In the genomic region with DNA sequence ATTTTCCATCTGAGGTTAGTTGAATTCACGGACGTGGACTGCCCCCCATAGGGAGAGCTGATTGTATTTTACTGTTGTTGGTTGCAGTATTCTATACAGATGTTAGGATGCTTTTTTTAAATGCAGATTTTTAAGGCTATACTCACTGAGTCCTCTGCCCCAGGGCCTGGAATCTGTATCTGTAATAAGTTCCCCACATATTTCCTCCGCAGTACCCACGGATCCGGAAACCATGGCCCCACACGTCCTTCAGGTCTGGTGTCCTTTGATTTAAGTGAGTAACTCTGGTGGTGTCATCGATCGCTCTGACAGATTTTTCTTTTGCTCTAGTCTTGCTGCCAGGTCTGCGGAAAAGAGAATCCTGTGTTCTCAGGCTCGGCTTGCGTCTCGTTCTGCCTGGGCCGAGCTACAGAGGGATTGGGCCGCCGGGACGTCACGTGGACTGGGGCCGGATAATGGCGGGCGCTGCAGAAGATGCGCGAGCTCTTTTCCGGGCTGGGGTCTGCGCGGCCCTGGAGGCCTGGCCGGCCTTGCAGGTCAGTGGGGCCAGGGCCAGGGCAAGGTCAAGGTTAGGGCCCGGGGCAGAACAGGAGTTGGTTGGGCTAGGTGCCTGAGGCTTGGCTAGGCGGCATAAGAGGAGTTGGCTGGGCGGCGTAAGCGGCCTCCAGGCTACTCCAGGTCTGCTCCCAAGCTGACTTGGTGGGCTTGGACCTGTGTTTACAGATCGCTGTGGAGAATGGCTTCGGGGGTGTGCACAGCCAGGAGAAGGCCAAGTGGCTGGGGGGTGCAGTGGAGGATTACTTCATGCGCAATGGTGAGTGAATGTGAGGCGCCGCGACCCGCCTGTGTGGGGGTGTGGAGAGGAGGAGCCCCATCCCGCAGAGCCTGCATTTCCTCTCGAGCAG, we compare ENCODE assay signal across 8 cellular contexts. TPM values are rescaled to one million over a fixed set of nuclear protein-coding genes. Genes with fewer than 3 reads are reported as not detected.
DNase-seq lines count a peak whose midpoint lies in the region; ATAC-seq and TF ChIP-seq lines count a peak whose summit lies in the region.

A gene with protein sequence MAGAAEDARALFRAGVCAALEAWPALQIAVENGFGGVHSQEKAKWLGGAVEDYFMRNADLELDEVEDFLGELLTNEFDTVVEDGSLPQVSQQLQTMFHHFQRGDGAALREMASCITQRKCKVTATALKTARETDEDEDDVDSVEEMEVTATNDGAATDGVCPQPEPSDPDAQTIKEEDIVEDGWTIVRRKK (plus strand): TSS at position 438 of the 905 bp plus-strand sequence. CDS start 18 bp downstream, at position 456.

- H3K9ac ChIP-seq in skeletal muscle tissue (ENCODE audit: low read depth in 1 of 3, low read length in 3 of 3) = peak within 1 kb of the TSS; percentile 80 to 86 (median 85)

- CTCF ChIA-PET in A673 (lab: Charles Lee) = interaction anchor here (1.0 kb wide), 1 partner anchor 192 kb away, joined by 5 read pairs; no protein-coding TSS in a partner anchor

- DNase-seq in A673 (ENCODE audit: low spot score) (peak; percentile 90), NCI-H2107 treated with DMSO at 0.1 percent for 48 hours (lab: John Stamatoyannopoulos, UW; ENCODE audit: unreplicated experiment) (peak; percentile 78), UCSD-AML1 (lab: John Stamatoyannopoulos, UW; ENCODE audit: unreplicated experiment) (peak; percentile 68), brain pericyte (ENCODE audit: low read depth, low spot score) (peak; percentile 27)

- no peak; the same call in 1 of the 2 replicates for TF ChIP-seq CTCF in A673 (conservative IDR thresholded peaks at IDR 0.05; ENCODE audit: low read depth, low read length)

- H3K4me3 ChIP-seq in A673 (ENCODE audit: low read depth, low read length, poor library complexity, severe bottlenecking) (peak within 1 kb of the TSS; percentile 77), iPS-18c (ENCODE audit: insufficient read depth, low read depth, low read length) (peak within 1 kb of the TSS; percentile 75), skeletal muscle tissue (ENCODE audit: low read length in 3 of 3) (peak within 1 kb of the TSS; percentile 78 to 92 (median 92))

- H3K27ac ChIP-seq in A673 (ENCODE audit: low read depth, low read length, poor library complexity, severe bottlenecking) (peak within 1 kb of the TSS; percentile 67), skeletal muscle tissue (ENCODE audit: low read depth, low read length) (peak within 1 kb of the TSS; percentile 26)

- H3K4me1 ChIP-seq in A673 (ENCODE audit: insufficient read depth, low read length, poor library complexity, severe bottlenecking) = peaks cover 5% of the 10 kb centered on the region
- H3K4me1 ChIP-seq in skeletal muscle tissue (ENCODE audit: control insufficient read depth in 3 of 3, insufficient read depth in 3 of 3, low read length in 3 of 3) = peaks cover 9 to 14% (median 10%) of the 10 kb centered on the region in 3 donors

- peak; percentile 95 for ATAC-seq in GM18861 (IDR thresholded peaks at IDR 0.05; ENCODE audit: unreplicated experiment)
- peak; percentile 99 for ATAC-seq in HG03095 (IDR thresholded peaks at IDR 0.05; ENCODE audit: unreplicated experiment)

- H3K9me3 ChIP-seq in A673 (ENCODE audit: low read depth, low read length, poor library complexity, severe bottlenecking) (no peaks in the 10 kb centered on the region), iPS-18c (ENCODE audit: control insufficient read depth, insufficient read depth, low read length) (peaks cover 5% of the 10 kb centered on the region), skeletal muscle tissue (ENCODE audit: control insufficient read depth in 3 of 3, low read length in 3 of 3) (no peaks in the 10 kb centered on the region)

- POLR2A ChIA-PET in A673 (lab: Charles Lee; ENCODE audit: low non-redundant PET) = interaction anchor here (0.6 kb wide), 1 partner anchor 398 kb away, joined by 3 read pairs; no protein-coding TSS in a partner anchor

- H3K27me3 ChIP-seq in A673 (replicated peaks; ENCODE audit: insufficient read depth, low read depth, low read length, poor library complexity) = no peaks in the 10 kb centered on the region
- no peaks in the 10 kb centered on the region for H3K27me3 ChIP-seq in skeletal muscle tissue (ENCODE audit: control insufficient read depth in 3 of 3, insufficient read depth in 3 of 3, low read length in 3 of 3)

- H3K36me3 ChIP-seq in A673 (ENCODE audit: insufficient read depth, low read length, poor library complexity, severe bottlenecking) (peaks cover 9% of the 10 kb centered on the region), skeletal muscle tissue (ENCODE audit: control insufficient read depth in 3 of 3, insufficient read depth in 3 of 3, low read length in 3 of 3) (peaks cover 0 to 8% (median 2%) of the 10 kb centered on the region in 3 donors)

- intact Hi-C loops in A673 (cut with micrococcal nuclease; ENCODE audit: unreplicated experiment) = loop anchor here (5.0 to 10.0 kb wide), 2 partner anchors 195 to 398 kb away; a partner anchor contains a TSS

- BruUV-seq in A673 (replicated peaks; lab: Mats Ljungman, UMichigan) = no TSS peak

RNA-seq across cellular contexts. Expression of the gene that starts here (rescaled TPM):
- total RNA-seq in A673 (2021) (40.8 and 41.6 TPM in 2 replicates), skeletal muscle tissue (12.5 TPM)

Comparison
In these comparisons a context has a peak if more than half of its experiments do, and no peak if none do; other contexts are left out.
1. Peak in every context shown above with its lines: DNase-seq, ATAC-seq, H3K4me3 ChIP-seq and H3K27ac ChIP-seq.
2. DNase-seq: peak in every context shown above with its lines; median percentile 90 in A673; 78 in NCI-H2107 treated with DMSO at 0.1 percent for 48 hours; 68 in UCSD-AML1; 27 in brain pericyte.